In the genomic region with DNA sequence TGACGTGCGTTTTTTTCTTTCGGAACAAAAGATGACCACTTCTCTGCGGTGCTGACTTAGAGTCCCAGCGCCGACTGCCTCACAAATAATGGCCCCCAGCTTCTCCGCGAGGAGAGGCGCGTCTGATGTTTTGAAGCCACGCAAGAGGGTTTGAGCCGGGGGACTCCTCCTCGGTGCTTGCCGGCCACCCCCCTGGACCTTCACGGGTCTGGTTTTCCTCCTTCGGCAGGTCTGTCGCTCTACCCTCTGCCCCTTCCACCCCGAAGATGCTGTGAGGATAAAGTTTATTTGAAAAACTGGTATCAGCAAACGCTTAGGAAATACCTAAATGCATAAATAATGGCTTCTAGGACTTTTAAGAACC, we compare ENCODE assay signal across 8 cellular contexts. TPM values are rescaled to one million over a fixed set of nuclear protein-coding genes. Genes with fewer than 3 reads are reported as not detected.
DNase-seq lines count a peak whose midpoint lies in the region; ATAC-seq and TF ChIP-seq lines count a peak whose summit lies in the region.

No MANE protein-coding gene starts in this region.

- ATAC-seq in lung (ENCODE audit: insufficient read depth, low FRiP score) (no peak), GM21786 (IDR thresholded peaks at IDR 0.05; ENCODE audit: unreplicated experiment) (no peak)

- peak overlapping the region; percentile 74 to 95 (median 89) for H3K27ac Mint-ChIP-seq in CD14-positive monocyte
- peak overlapping the region; percentile 85 to 95 (median 93) for H3K27ac Mint-ChIP-seq in brain

- H3K27me3 Mint-ChIP-seq in CD14-positive monocyte (ENCODE audit: low read depth in 3 of 3) (peaks cover 0 to 3% (median 1%) of the 10 kb centered on the region in 3 donors), brain (peaks cover 19% of the 10 kb centered on the region)

- H3K27me3 ChIP-seq in HUES48 (ENCODE audit: control insufficient read depth, insufficient read depth, low read length) (no peaks in the 10 kb centered on the region), lung (ENCODE audit: control insufficient read depth, insufficient read depth) (no peaks in the 10 kb centered on the region)

- H3K4me1 Mint-ChIP-seq in CD14-positive monocyte, result peaks cover 32% of the 10 kb centered on the region
- peaks cover 55% of the 10 kb centered on the region for H3K4me1 Mint-ChIP-seq in brain

- DNase-seq in CD14-positive monocyte (ENCODE audit: low spot score), result no peak
- DNase-seq in lung (ENCODE audit: low spot score), result no peak
- no peak for DNase-seq in NCI-H1048 (lab: John Stamatoyannopoulos, UW)
- DNase-seq in ureter (ENCODE audit: low spot score), result no peak
- no peak for DNase-seq in NCI-H2107 (lab: John Stamatoyannopoulos, UW)

- peak overlapping the region; percentile 93 for H3K4me3 ChIP-seq in HUES48 (ENCODE audit: low read depth, low read length)
- H3K4me3 ChIP-seq in lung, result peak overlapping the region; percentile 93

- H3K27ac ChIP-seq in HUES48 (ENCODE audit: low read depth, low read length), result peak overlapping the region; percentile 52
- peak overlapping the region; percentile 77 to 84 for H3K27ac ChIP-seq in lung (ENCODE audit: low read depth in 1 of 2, low read length in 1 of 2)

- intact Hi-C loops in CD14-positive monocyte (cut with micrococcal nuclease), result loop anchor here in 1 of 2 donors (5.0 kb wide), 1 partner anchor 34 kb away; a partner anchor contains a TSS

- H3K9ac ChIP-seq in HUES48 (ENCODE audit: low read depth, low read length), result peak overlapping the region; percentile 41; the same call in 1 of the 2 replicates

- H3K4me1 ChIP-seq in HUES48 (ENCODE audit: control insufficient read depth, insufficient read depth, low read length), result peaks cover 28% of the 10 kb centered on the region
- H3K4me1 ChIP-seq in lung (ENCODE audit: control insufficient read depth in 2 of 2, insufficient read depth in 2 of 2, low read length in 2 of 2), result peaks cover 0 to 10% of the 10 kb centered on the region in 2 donors

- peaks cover 23 to 35% of the 10 kb centered on the region in 2 donors for H3K36me3 Mint-ChIP-seq in CD14-positive monocyte
- H3K36me3 Mint-ChIP-seq in brain, result peaks cover 21% of the 10 kb centered on the region

- H3K9me3 ChIP-seq in HUES48 (ENCODE audit: control insufficient read depth, insufficient read depth, low read length) (no peaks in the 10 kb centered on the region), lung (ENCODE audit: control insufficient read depth in 2 of 2, insufficient read depth in 1 of 2, low read length in 1 of 2) (no peaks in the 10 kb centered on the region)

- H3K4me3 Mint-ChIP-seq in CD14-positive monocyte (peak overlapping the region; percentile 92 to 94), brain (peak overlapping the region; percentile 93 to 100 (median 97))

- no peaks in the 10 kb centered on the region for H3K9me3 Mint-ChIP-seq in CD14-positive monocyte
- H3K9me3 Mint-ChIP-seq in brain, result no peaks in the 10 kb centered on the region

- no peak for TF ChIP-seq CTCF in CD14-positive monocyte (IDR thresholded peaks at IDR 0.05)
- TF ChIP-seq CTCF in brain (conservative IDR thresholded peaks at IDR 0.05), result no peak
- TF ChIP-seq CTCF in lung (IDR thresholded peaks at IDR 0.05; ENCODE audit: control extremely low read depth, extremely low read depth), result no peak

- WGBS in lung, 2 donors, result 0 to 1% methylated on average over 19 of the region's 19 CpGs

- H3K36me3 ChIP-seq in HUES48 (ENCODE audit: control insufficient read depth, insufficient read depth, low read length) (peaks cover 23% of the 10 kb centered on the region), lung (ENCODE audit: control insufficient read depth in 2 of 2, insufficient read depth in 2 of 2, low read length in 2 of 2) (peaks cover 4 to 7% of the 10 kb centered on the region in 2 donors)

RNA-seq across cellular contexts. Expression of a gene that starts 0.6 kb away (rescaled TPM):
- polyA plus RNA-seq in CD14-positive monocyte (1 to 10 TPM; 2.7 to 5.2 TPM), brain (ENCODE audit: insufficient read depth, low read depth, low replicate concordance) (61.8 TPM), lung (10 to 100 TPM; 15.7 to 20.9 TPM)
- total RNA-seq in lung (10 to 100 TPM; 22.0 to 24.1 TPM), ureter (42.1 TPM)

RNA-seq across cellular contexts. Expression of a gene that starts 0.8 kb away (rescaled TPM):
- polyA plus RNA-seq in CD14-positive monocyte (10 to 100 TPM; 53.3 to 82.4 TPM), brain (ENCODE audit: insufficient read depth, low read depth, low replicate concordance) (119 TPM), lung (10 to 100 TPM; 37.1 to 57.9 TPM)
- total RNA-seq in lung (10 to 100 TPM; 28.3 to 34.4 TPM), ureter (38.7 TPM)

RNA-seq across cellular contexts. Expression of a gene that starts 11.9 kb away (rescaled TPM):
- 10 to 100 TPM; 89.6 to 95.3 TPM for polyA plus RNA-seq in CD14-positive monocyte
- polyA plus RNA-seq in brain (ENCODE audit: insufficient read depth, low read depth, low replicate concordance), result 53.5 TPM
- 10 to 100 TPM; 22.0 to 34.8 TPM for total RNA-seq in lung
- 10 to 100 TPM; 19.1 to 41.8 TPM for polyA plus RNA-seq in lung
- total RNA-seq in ureter, result 34.1 TPM

RNA-seq across cellular contexts. Expression of a gene that starts 32.9 kb away (rescaled TPM):
- polyA plus RNA-seq in CD14-positive monocyte, result 10 to 100 TPM; 15.8 to 18.0 TPM
- 23.7 TPM for polyA plus RNA-seq in brain (ENCODE audit: insufficient read depth, low read depth, low replicate concordance)
- 10 to 100 TPM; 25.5 to 26.4 TPM for total RNA-seq in lung
- 10 to 100 TPM; 10.1 to 26.7 TPM for polyA plus RNA-seq in lung
- 19.5 TPM for total RNA-seq in ureter
